In the genomic region with DNA sequence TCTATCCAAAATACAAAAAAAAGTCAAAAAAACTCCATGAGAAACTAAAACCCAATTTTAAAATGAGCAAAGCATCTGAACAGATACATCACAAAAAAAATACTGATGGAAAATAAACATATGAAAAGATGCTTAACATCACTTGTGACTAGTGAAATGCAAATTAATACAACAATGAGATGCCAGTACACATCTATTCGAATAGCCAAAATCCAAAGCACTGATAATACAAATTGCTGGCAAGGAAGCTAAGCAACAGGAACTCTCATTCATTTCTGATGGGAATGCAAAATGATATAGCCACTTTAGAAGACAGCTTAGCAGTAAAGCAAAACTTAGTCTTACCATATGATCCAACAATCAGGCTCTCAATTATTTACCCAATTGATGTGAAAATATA, we compare ENCODE assay signal across 25 cellular contexts.
DNase-seq lines count a peak whose midpoint lies in the region; ATAC-seq and TF ChIP-seq lines count a peak whose summit lies in the region.
"Had no signal": no experiment of that assay in that cellular context is flagged by ENCODE, and none has a peak within 500 bp of the region (broad histone marks: within the 10 kb centered on the region; RNA-seq: fewer than 3 reads in every experiment).

No MANE protein-coding gene starts in this region.

- 0 out of 2 replicates have a peak, but pooled peaks cover 6% of the 10 kb centered on the region for H3K9me3 ChIP-seq in HUES48 (ENCODE audit: control insufficient read depth, insufficient read depth, low read length)
- H3K9me3 ChIP-seq in SK-N-MC (ENCODE audit: low read depth, low read length), result peaks cover 5% of the 10 kb centered on the region
- no peaks in the 10 kb centered on the region for H3K9me3 ChIP-seq in esophagus muscularis mucosa

- no peak overlapping the region for H3K27ac Mint-ChIP-seq in immature natural killer cell
- H3K27ac Mint-ChIP-seq: B cell; CD8-positive, alpha-beta T cell had no signal

- no peak for TF ChIP-seq POLR2A in esophagus muscularis mucosa (IDR thresholded peaks at IDR 0.05; ENCODE audit: low read depth)

- TF ChIP-seq EP300 in esophagus muscularis mucosa (IDR thresholded peaks at IDR 0.05), result no peak

- 70% methylated on average over 1 of the region's 1 CpG for WGBS in esophagus muscularis mucosa

- H3K4me1 ChIP-seq in HUES48 (ENCODE audit: control insufficient read depth, insufficient read depth, low read length), result peaks cover 37% of the 10 kb centered on the region
- peaks cover 0 to 51% (median 40%) of the 10 kb centered on the region in 4 donors for H3K4me1 ChIP-seq in esophagus muscularis mucosa
- H3K4me1 ChIP-seq in rectal smooth muscle tissue (ENCODE audit: control insufficient read depth, insufficient read depth, low read length), result peaks cover 12% of the 10 kb centered on the region

- H3K27ac ChIP-seq in HUES48 (ENCODE audit: low read depth, low read length) (no peak overlapping the region), SK-N-MC (peak overlapping the region; percentile 97), esophagus muscularis mucosa (replicated peaks in 1 of 4) (peak overlapping the region; percentile 78 to 86 (median 86)), rectal smooth muscle tissue (ENCODE audit: low read depth, low read length) (peak overlapping the region; percentile 94)
- H3K27ac ChIP-seq: C4-2B, PC-9 had no signal

- intact Hi-C loops in esophagus muscularis mucosa (cut with DNase I), result no loop called here

- H3K9ac ChIP-seq in HUES48 (ENCODE audit: low read depth, low read length) (no peak overlapping the region), SK-N-MC (ENCODE audit: insufficient read length) (no peak overlapping the region), rectal smooth muscle tissue (ENCODE audit: low read length) (no peak overlapping the region)

- H3K27me3 ChIP-seq in HUES48 (ENCODE audit: control insufficient read depth, insufficient read depth, low read length) (no peaks in the 10 kb centered on the region), esophagus muscularis mucosa (no peaks in the 10 kb centered on the region), rectal smooth muscle tissue (ENCODE audit: control insufficient read depth, insufficient read depth, low read length) (no peaks in the 10 kb centered on the region)

- H3K4me3 ChIP-seq in HUES48 (ENCODE audit: low read depth, low read length), result peak overlapping the region; percentile 6; the same call in 1 of the 2 replicates
- H3K4me3 ChIP-seq in SK-N-MC, result peak overlapping the region; percentile 63
- H3K4me3 ChIP-seq in esophagus muscularis mucosa, result no peak overlapping the region
- H3K4me3 ChIP-seq in rectal smooth muscle tissue (ENCODE audit: low read length), result no peak overlapping the region
- H3K4me3 ChIP-seq: A549, PC-9 had no signal

- no peak for ATAC-seq in left lobe of liver
- ATAC-seq: A549; CD8-positive, alpha-beta T cell; HCT116; Right ventricle myocardium inferior had no signal

- no peaks in the 10 kb centered on the region for H3K4me1 Mint-ChIP-seq in immature natural killer cell
- H3K4me1 Mint-ChIP-seq: B cell had no signal

- no peaks in the 10 kb centered on the region for H3K9me3 Mint-ChIP-seq in immature natural killer cell

- H3K4me3 Mint-ChIP-seq in immature natural killer cell, result no peak overlapping the region
- H3K4me3 Mint-ChIP-seq: B cell; CD8-positive, alpha-beta T cell had no signal

- H3K27me3 Mint-ChIP-seq in immature natural killer cell (ENCODE audit: low read depth in 3 of 3), result peaks cover 0 to 6% (median 0%) of the 10 kb centered on the region in 3 donors

- H3K36me3 ChIP-seq in HUES48 (ENCODE audit: control insufficient read depth, insufficient read depth, low read length) (no peaks in the 10 kb centered on the region), SK-N-MC (ENCODE audit: insufficient read depth, low read length) (no peaks in the 10 kb centered on the region), esophagus muscularis mucosa (no peaks in the 10 kb centered on the region), rectal smooth muscle tissue (ENCODE audit: control insufficient read depth, insufficient read depth, low read length) (no peaks in the 10 kb centered on the region)

- no peaks in the 10 kb centered on the region for H3K36me3 Mint-ChIP-seq in immature natural killer cell
- H3K36me3 Mint-ChIP-seq: CD8-positive, alpha-beta T cell had no signal

- DNase-seq in SK-N-MC (ENCODE audit: low read depth, low spot score) (no peak), esophagus muscularis mucosa (ENCODE audit: extremely low spot score) (no peak), kidney glomerular epithelial cell (lab: John Stamatoyannopoulos, UW) (no peak), DMS153 treated with DMSO at 0.1 percent for 48 hours (lab: John Stamatoyannopoulos, UW; ENCODE audit: unreplicated experiment) (no peak), immature natural killer cell (no peak), left lobe of liver (ENCODE audit: low spot score) (no peak)
- DNase-seq: Caco-2; CD8-positive, alpha-beta T cell; DMS79 treated with DMSO at 0.1 percent for 48 hours; GF-D8; NCI-H1048; NCI-H1694 treated with DMSO at 0.1 percent for 48 hours; NCI-H2081 treated with DMSO at 0.1 percent for 48 hours; NCI-H446; NCI-H526; NCI-H82; NK-92 treated with Interleukin-12 subunit alpha and Interleukin-12 subunit beta, amount 100 ng/mL, for 24 hours had no signal

- TF ChIP-seq CTCF in esophagus muscularis mucosa (IDR thresholded peaks at IDR 0.05), result no peak

Comparison
In these comparisons a context has a peak if more than half of its experiments do, and no peak if none do; other contexts are left out.
1. H3K4me3 ChIP-seq: peak in HUES48 (single experiment) and SK-N-MC (single experiment); none in esophagus muscularis mucosa (0 of 4) and rectal smooth muscle tissue (single experiment).